ENCODE assay signal across 13 cellular contexts in genomic region chr17:82548681-82549303, GRCh38. TPM values are rescaled to one million over a fixed set of nuclear protein-coding genes. Genes with fewer than 3 reads are reported as not detected.
DNase-seq lines count a peak whose midpoint lies in the region; ATAC-seq lines count a peak whose summit lies in the region.
"Had no signal": no experiment of that assay in that cellular context is flagged by ENCODE, and none has a peak within 500 bp of the region (broad histone marks: within the 10 kb centered on the region; RNA-seq: fewer than 3 reads in every experiment).

No MANE protein-coding gene starts in this region.

- ATAC-seq in activated CD4-positive, alpha-beta T cell treated with anti-CD3 and anti-CD28 coated beads for 36 hours: no peak
- ATAC-seq in GM21526 (IDR thresholded peaks at IDR 0.05; ENCODE audit: low FRiP score, unreplicated experiment): no peak
- ATAC-seq in GM21447 (IDR thresholded peaks at IDR 0.05; ENCODE audit: unreplicated experiment): no peak
- ATAC-seq: GM12878 had no signal

- CTCF ChIA-PET in activated CD4-positive, alpha-beta T cell treated with anti-CD3 and anti-CD28 coated beads for 36 hours (lab: Charles Lee): interaction anchor here (3.9 kb wide), 1 partner anchor 12 kb away, joined by 33 read pairs; no protein-coding TSS in a partner anchor

- H3K4me3 Mint-ChIP-seq in activated CD4-positive, alpha-beta T cell treated with anti-CD3 and anti-CD28 coated beads for 36 hours: no peak overlapping the region
- peak overlapping the region; percentile 14 for H3K4me3 Mint-ChIP-seq in activated naive CD8-positive, alpha-beta T cell
- H3K4me3 Mint-ChIP-seq: activated naive CD4-positive, alpha-beta T cell treated with anti-CD3 and anti-CD28 coated beads, Interleukin-2, amount 50 U/mL, for 24 hours; T-helper 1 cell treated with Interleukin-12 subunit alpha and Interleukin-12 subunit beta and Interleukin-4 antibody, amounts not matched to agents 30 μg/mL and 1 μg/mL, for 36 hours; type B pancreatic cell had no signal

- intact Hi-C loops in activated CD4-positive, alpha-beta T cell treated with anti-CD3 and anti-CD28 coated beads for 36 hours (cut with DNase I, micrococcal nuclease): no loop called here

- no peaks in the 10 kb centered on the region for H3K27me3 Mint-ChIP-seq in activated CD4-positive, alpha-beta T cell treated with anti-CD3 and anti-CD28 coated beads for 36 hours
- no peaks in the 10 kb centered on the region for H3K27me3 Mint-ChIP-seq in activated naive CD8-positive, alpha-beta T cell
- H3K27me3 Mint-ChIP-seq: activated naive CD4-positive, alpha-beta T cell treated with anti-CD3 and anti-CD28 coated beads, Interleukin-2, amount 50 U/mL, for 24 hours; type B pancreatic cell had no signal

- POLR2A ChIA-PET in activated CD4-positive, alpha-beta T cell treated with anti-CD3 and anti-CD28 coated beads for 36 hours (lab: Charles Lee): no interaction called here

- H3K9me3 Mint-ChIP-seq in activated CD4-positive, alpha-beta T cell treated with anti-CD3 and anti-CD28 coated beads for 36 hours (ENCODE audit: low read depth): no peaks in the 10 kb centered on the region
- no peaks in the 10 kb centered on the region for H3K9me3 Mint-ChIP-seq in activated naive CD8-positive, alpha-beta T cell (ENCODE audit: low read depth)
- H3K9me3 Mint-ChIP-seq: activated naive CD4-positive, alpha-beta T cell treated with anti-CD3 and anti-CD28 coated beads, Interleukin-2, amount 50 U/mL, for 24 hours; T-helper 1 cell treated with Interleukin-12 subunit alpha and Interleukin-12 subunit beta and Interleukin-4 antibody, amounts not matched to agents 30 μg/mL and 1 μg/mL, for 36 hours; type B pancreatic cell had no signal

- H3K36me3 Mint-ChIP-seq in activated CD4-positive, alpha-beta T cell treated with anti-CD3 and anti-CD28 coated beads for 36 hours (ENCODE audit: low read depth): peaks cover 2% of the 10 kb centered on the region
- no peaks in the 10 kb centered on the region for H3K36me3 Mint-ChIP-seq in activated naive CD8-positive, alpha-beta T cell
- H3K36me3 Mint-ChIP-seq: activated naive CD4-positive, alpha-beta T cell treated with anti-CD3 and anti-CD28 coated beads, Interleukin-2, amount 50 U/mL, for 24 hours had no signal

- H3K27ac ChIP-seq in substantia nigra (ENCODE audit: low read depth, low read length, poor library complexity, severe bottlenecking): peak overlapping the region; percentile 44

- no peak for DNase-seq in activated CD4-positive, alpha-beta T cell treated with anti-CD3 and anti-CD28 coated beads for 36 hours
- DNase-seq in activated CD4-positive, alpha-beta T cell treated with anti-CD3 and anti-CD28 coated beads, Interleukin-2, amount 50 U/mL, for 48 hours: no peak
- DNase-seq in kidney tubule cell (ENCODE audit: low spot score) (peak; percentile 42), substantia nigra (lab: John Stamatoyannopoulos, UW) (peak in 10 of 49 donors; percentile 13 to 46 (median 22)), NCI-H1092 treated with DMSO at 0.1 percent for 48 hours (lab: John Stamatoyannopoulos, UW) (no peak)
- DNase-seq: ACHN had no signal

- H3K27ac Mint-ChIP-seq in activated CD4-positive, alpha-beta T cell treated with anti-CD3 and anti-CD28 coated beads for 36 hours: peak overlapping the region; percentile 14
- peak overlapping the region; percentile 11 for H3K27ac Mint-ChIP-seq in activated naive CD8-positive, alpha-beta T cell
- H3K27ac Mint-ChIP-seq: activated naive CD4-positive, alpha-beta T cell treated with anti-CD3 and anti-CD28 coated beads, Interleukin-2, amount 50 U/mL, for 24 hours; T-helper 1 cell treated with Interleukin-12 subunit alpha and Interleukin-12 subunit beta and Interleukin-4 antibody, amounts not matched to agents 30 μg/mL and 1 μg/mL, for 36 hours had no signal

- peaks cover 54% of the 10 kb centered on the region for H3K4me1 Mint-ChIP-seq in activated CD4-positive, alpha-beta T cell treated with anti-CD3 and anti-CD28 coated beads for 36 hours
- H3K4me1 Mint-ChIP-seq in activated naive CD8-positive, alpha-beta T cell (ENCODE audit: low read depth): peaks cover 57% of the 10 kb centered on the region

RNA-seq across cellular contexts. Expression of gene FOXK2, which starts 29.3 kb away (rescaled TPM):
- 10 to 100 TPM; 58.1 to 75.4 TPM for total RNA-seq in activated CD4-positive, alpha-beta T cell treated with anti-CD3 and anti-CD28 coated beads for 36 hours
